ENCODE assay signal across 8 cellular contexts in genomic region chr18:55084546-55084945, GRCh38.
"Had no signal": no experiment of that assay in that cellular context is flagged by ENCODE, and none has a peak within 500 bp of the region (broad histone marks: within the 10 kb centered on the region; RNA-seq: fewer than 3 reads in every experiment).

No MANE protein-coding gene starts in this region.

- H3K27ac ChIP-seq: GM23248 had no signal

- DNase-seq: GM23248, GOT3, H7, HFFc6, IMR-90 had no signal

- H3K4me1 ChIP-seq: HAP-1 had no signal

- H3K36me3 ChIP-seq: HAP-1 had no signal

- H3K9me3 ChIP-seq: HAP-1 had no signal

- ATAC-seq: HCT116, K562 had no signal

- H3K9ac ChIP-seq: GM23248 had no signal

- H3K4me3 ChIP-seq: GM23248, HAP-1, K562 had no signal

- H3K9me3 Mint-ChIP-seq: HFFc6 had no signal

- H3K27ac Mint-ChIP-seq: HFFc6 had no signal

- H2AFZ ChIP-seq: GM23248 had no signal

- H3K4me3 Mint-ChIP-seq: HFFc6 had no signal
